ENCODE assay signal across 7 cellular contexts in the genomic region with DNA sequence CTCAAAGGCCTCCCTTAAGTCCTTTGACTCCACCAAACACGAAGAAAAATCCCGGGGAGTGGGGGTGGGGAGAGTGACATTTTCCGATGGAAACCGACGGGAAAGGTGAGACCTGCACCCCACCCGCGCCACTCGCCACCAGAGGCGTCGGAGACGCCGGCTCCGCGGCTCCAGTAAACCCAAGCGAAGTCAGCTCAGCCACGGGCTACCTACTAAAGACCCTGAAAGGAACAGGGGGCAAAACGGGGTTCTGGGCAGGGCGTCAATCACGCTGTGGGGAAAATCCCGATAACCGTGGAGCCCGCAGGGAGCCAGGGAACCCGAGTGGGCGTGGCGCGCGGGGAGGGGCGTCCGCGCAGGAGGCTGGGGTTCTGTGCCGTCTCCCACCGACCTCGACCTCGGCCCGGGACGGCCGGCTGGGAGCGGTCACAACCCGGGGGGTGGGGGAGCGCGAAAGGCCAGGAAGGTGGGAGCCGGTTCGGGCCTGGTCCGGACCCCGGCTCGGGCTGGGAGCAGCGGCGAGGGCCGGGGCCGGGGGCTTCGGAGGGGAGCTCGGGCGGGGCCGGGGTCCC. TPM values are rescaled to one million over a fixed set of nuclear protein-coding genes. Genes with fewer than 3 reads are reported as not detected.
DNase-seq lines count a peak whose midpoint lies in the region; ATAC-seq, FAIRE-seq and TF ChIP-seq lines count a peak whose summit lies in the region.

No MANE protein-coding gene starts in this region.

- intact Hi-C loops in kidney (cut with DNase I), result no loop called here

- in situ Hi-C loops in astrocyte of the spinal cord (cut with HindIII; ENCODE audit: low sequenced_read_pairs), result no loop called here

- peak overlapping the region; percentile 92 for H3K4me3 ChIP-seq in astrocyte of the spinal cord (ENCODE audit: low read depth, low read length)
- H3K4me3 ChIP-seq in kidney (ENCODE audit: low read length in 2 of 2), result peak overlapping the region; percentile 75 to 85

- FAIRE-seq in kidney (lab: Jason Lieb, UNC), result no peak

- peak overlapping the region; percentile 92 to 97 for H3K27ac ChIP-seq in kidney (ENCODE audit: low read depth in 2 of 2, low read length in 2 of 2)

- peaks cover 4 to 11% of the 10 kb centered on the region in 2 donors for H3K4me1 ChIP-seq in kidney (ENCODE audit: control insufficient read depth in 1 of 2, insufficient read depth in 1 of 2, low read depth in 1 of 2, low read length in 2 of 2)

- DNase-seq in T-helper 1 cell, result peak; percentile 21 to 59 (median 42)
- no peak for DNase-seq in astrocyte of the spinal cord (ENCODE audit: low read depth, low spot score)
- DNase-seq in kidney, result peak; percentile 88
- DNase-seq in stimulated activated CD4-positive, alpha-beta T cell treated with anti-CD3 and anti-CD28 coated beads, Interleukin-2, amount 100 ng/mL, for 4 hours (ENCODE audit: low read depth), result peak; percentile 20
- DNase-seq in SHP77 treated with DMSO at 0.1 percent for 48 hours (lab: John Stamatoyannopoulos, UW), result no peak

- no peaks in the 10 kb centered on the region for H3K9me3 ChIP-seq in kidney (ENCODE audit: control insufficient read depth in 1 of 2, low read length in 2 of 2)

- peak; percentile 22 for ATAC-seq in GM18868 (IDR thresholded peaks at IDR 0.05; ENCODE audit: unreplicated experiment)
- peak; percentile 13 for ATAC-seq in HG02981 (IDR thresholded peaks at IDR 0.05; ENCODE audit: unreplicated experiment)

- peaks cover 11 to 15% of the 10 kb centered on the region in 2 donors for H3K36me3 ChIP-seq in kidney (ENCODE audit: control insufficient read depth in 1 of 2, insufficient read depth in 2 of 2, low read length in 2 of 2)

- peak; percentile 30 for TF ChIP-seq CTCF in astrocyte of the spinal cord (IDR thresholded peaks at IDR 0.05; ENCODE audit: low read depth, low read length)
- TF ChIP-seq CTCF in kidney (IDR thresholded peaks at IDR 0.05; ENCODE audit: borderline replicate concordance, extremely low read depth, insufficient read depth), result no peak

- H3K9ac ChIP-seq in kidney (ENCODE audit: low read length in 2 of 2), result peak overlapping the region; percentile 82 to 87

RNA-seq across cellular contexts. Expression of a gene that starts 0.6 kb away (rescaled TPM):
- total RNA-seq in kidney, result 65.4 TPM
- 64.7 TPM for polyA plus RNA-seq in kidney (ENCODE audit: insufficient read depth, low read depth, low replicate concordance)

RNA-seq across cellular contexts. Expression of a gene that starts 50.8 kb away (rescaled TPM):
- total RNA-seq in kidney, result 21.7 TPM
- 36.1 TPM for polyA plus RNA-seq in kidney (ENCODE audit: insufficient read depth, low read depth, low replicate concordance)

Comparison
In these comparisons a context has a peak if more than half of its experiments do, and no peak if none do; other contexts are left out.
1. DNase-seq: peak in T-helper 1 cell (5 of 5), kidney (single experiment) and stimulated activated CD4-positive, alpha-beta T cell treated with anti-CD3 and anti-CD28 coated beads, Interleukin-2, amount 100 ng/mL, for 4 hours (single experiment); none in astrocyte of the spinal cord (single experiment) and SHP77 treated with DMSO at 0.1 percent for 48 hours (single experiment).